Comparison of ENCODE assay signal across 9 cellular contexts in genomic region chr5:123450641-123451421, GRCh38. TPM values are rescaled to one million over a fixed set of nuclear protein-coding genes. Genes with fewer than 3 reads are reported as not detected.
A peak's percentile ranks its signal among the peaks of the same experiment; 100 is the strongest.
DNase-seq lines count a peak whose midpoint lies in the region; ATAC-seq and TF ChIP-seq lines count a peak whose summit lies in the region.
"Had no signal": no experiment of that assay in that cellular context is flagged by ENCODE, and none has a peak within 500 bp of the region (broad histone marks: within the 10 kb centered on the region; RNA-seq: fewer than 3 reads in every experiment).

No MANE protein-coding gene starts in this region.

- H3K9me3 ChIP-seq in HEK293 (ENCODE audit: control insufficient read depth, insufficient read depth, low read depth, low read length) (no peaks in the 10 kb centered on the region), mammary epithelial cell (replicated peaks; ENCODE audit: insufficient read depth, low read length) (no peaks in the 10 kb centered on the region), gastroesophageal sphincter (no peaks in the 10 kb centered on the region)
- H3K9me3 ChIP-seq: heart left ventricle had no signal

- ATAC-seq in HG02885 (IDR thresholded peaks at IDR 0.05; ENCODE audit: poor library complexity, unreplicated experiment) (no peak), gastroesophageal sphincter (no peak)
- ATAC-seq: heart left ventricle had no signal

- TF ChIP-seq CTCF in HEK293 (tag by site-specific recombination; IDR thresholded peaks at IDR 0.05), result no peak
- no peak for TF ChIP-seq CTCF in mammary epithelial cell (conservative IDR thresholded peaks at IDR 0.05 in 1 of 2, IDR thresholded peaks at IDR 0.05 in 1 of 2; ENCODE audit: extremely low read depth in 1 of 2, insufficient read depth in 1 of 2, low read depth in 1 of 2, low read length in 2 of 2)
- no peak for TF ChIP-seq CTCF in gastroesophageal sphincter (IDR thresholded peaks at IDR 0.05)

- no peak overlapping the region for H2AFZ ChIP-seq in mammary epithelial cell (ENCODE audit: low read depth, low read length)

- no peaks in the 10 kb centered on the region for H3K79me2 ChIP-seq in mammary epithelial cell (ENCODE audit: insufficient read depth, low read length)

- H3K9ac ChIP-seq in mammary epithelial cell (ENCODE audit: insufficient read depth, low read length), result no peak overlapping the region

- dilution Hi-C loops in mammary epithelial cell (cut with HindIII; ENCODE audit: low sequenced_read_pairs), result no loop called here

- DNase-seq in NCI-H2171 treated with DMSO at 0.1 percent for 48 hours (lab: John Stamatoyannopoulos, UW) (peak; percentile 80), mammary epithelial cell (peak; percentile 32), renal cortical epithelial cell (ENCODE audit: low read depth) (peak; percentile 56), RKO (ENCODE audit: low spot score) (no peak)
- DNase-seq: NCI-H146 had no signal

- H3K4me2 ChIP-seq in mammary epithelial cell (ENCODE audit: insufficient read depth, low read depth, low read length), result no peak overlapping the region

- no TSS peak for BruUV-seq in mammary epithelial cell (replicated peaks; lab: Mats Ljungman, UMichigan)

- intact Hi-C loops in mammary epithelial cell (cut with micrococcal nuclease), result no loop called here

- TF ChIP-seq POLR2A in gastroesophageal sphincter (IDR thresholded peaks at IDR 0.05), result no peak

- CTCF ChIA-PET in HEK293 (lab: Yijun Ruan, JAX), result no interaction called here
- CTCF ChIA-PET in mammary epithelial cell (lab: Charles Lee; ENCODE audit: low non-redundant PET), result no interaction called here

- no peaks in the 10 kb centered on the region for H3K27me3 ChIP-seq in mammary epithelial cell (ENCODE audit: insufficient read depth, low read length)
- no peaks in the 10 kb centered on the region for H3K27me3 ChIP-seq in gastroesophageal sphincter
- H3K27me3 ChIP-seq: heart left ventricle had no signal

- no peaks in the 10 kb centered on the region for H3K4me1 ChIP-seq in HEK293 (ENCODE audit: control insufficient read depth, insufficient read depth, low read length)
- no peaks in the 10 kb centered on the region for H3K4me1 ChIP-seq in mammary epithelial cell (ENCODE audit: insufficient read depth, low read length)
- H3K4me1 ChIP-seq in gastroesophageal sphincter, result peaks cover 0 to 9% (median 0%) of the 10 kb centered on the region in 3 donors

- no peak overlapping the region for H3K27ac ChIP-seq in HEK293 (ENCODE audit: extremely low read depth, low read depth, low read length)
- no peak overlapping the region for H3K27ac ChIP-seq in mammary epithelial cell (ENCODE audit: insufficient read depth, low read depth, low read length)
- H3K27ac ChIP-seq in gastroesophageal sphincter, result no peak overlapping the region
- H3K27ac ChIP-seq: heart left ventricle had no signal

- no peaks in the 10 kb centered on the region for H4K20me1 ChIP-seq in mammary epithelial cell (ENCODE audit: insufficient read depth, low read length)

- no peak for TF ChIP-seq EP300 in gastroesophageal sphincter (IDR thresholded peaks at IDR 0.05)

- 79% methylated on average over 3 of the region's 3 CpGs for WGBS in mammary epithelial cell (ENCODE audit: low coverage, missing lambda C conversion rate)
- 80 to 86% methylated on average over 1 to 3 of the region's 3 CpGs for WGBS in gastroesophageal sphincter (ENCODE audit: low coverage in 1 of 2), 2 donors

- H3K36me3 ChIP-seq in HEK293 (ENCODE audit: control insufficient read depth in 2 of 2, insufficient read depth in 1 of 2, low read length in 2 of 2) (no peaks in the 10 kb centered on the region), mammary epithelial cell (ENCODE audit: insufficient read depth, low read length) (no peaks in the 10 kb centered on the region), gastroesophageal sphincter (no peaks in the 10 kb centered on the region)
- H3K36me3 ChIP-seq: heart left ventricle had no signal

- H3K4me3 ChIP-seq in HEK293 (ENCODE audit: low read depth, low read length) (no peak overlapping the region), mammary epithelial cell (replicated peaks in 1 of 3; ENCODE audit: insufficient read depth in 1 of 3, low read depth in 2 of 3, low read length in 3 of 3) (no peak overlapping the region), gastroesophageal sphincter (no peak overlapping the region)
- H3K4me3 ChIP-seq: heart left ventricle had no signal

- in situ Hi-C loops in mammary epithelial cell (cut with MboI; ENCODE audit: low sequenced_read_pairs in 2 of 2), result no loop called here

- POLR2A ChIA-PET in HEK293 (lab: Yijun Ruan, JAX), result no interaction called here

TF ChIP-seq in HEK293, 187 proteins besides CTCF, POLR2A, EP300 and RAD21 (continues in another document):
- TF ChIP-seq ZNF362 (tag by site-specific recombination; IDR thresholded peaks at IDR 0.05), result no peak
- TF ChIP-seq ZNF544 (tag by site-specific recombination; IDR thresholded peaks at IDR 0.05), result 0 out of 2 replicates have a peak, but pooled peaks have one; percentile 39
- no peak for TF ChIP-seq ZNF48 (tag by site-specific recombination; IDR thresholded peaks at IDR 0.05)
- no peak for TF ChIP-seq ZNF830 (tag by site-specific recombination; IDR thresholded peaks at IDR 0.05; ENCODE audit: low read depth)
- no peak for TF ChIP-seq ZNF354C (tag by site-specific recombination; IDR thresholded peaks at IDR 0.05; ENCODE audit: borderline replicate concordance, low read depth)
- TF ChIP-seq ZNF146 (tag by site-specific recombination; IDR thresholded peaks at IDR 0.05), result no peak
- TF ChIP-seq ZNF660 (tag by site-specific recombination; IDR thresholded peaks at IDR 0.05), result peak; percentile 85
- 0 out of 2 replicates have a peak, but pooled peaks have one; percentile 30 for TF ChIP-seq ZBTB44 (tag by site-specific recombination; IDR thresholded peaks at IDR 0.05)
- no peak for TF ChIP-seq ZNF10 (tag by site-specific recombination; IDR thresholded peaks at IDR 0.05)
- no peak for TF ChIP-seq ZNF423 (tag by site-specific recombination; IDR thresholded peaks at IDR 0.05)
- TF ChIP-seq PRDM10 (tag by site-specific recombination; IDR thresholded peaks at IDR 0.05), result no peak
- TF ChIP-seq ZIC2 (tag by site-specific recombination; IDR thresholded peaks at IDR 0.05), result no peak
- no peak for TF ChIP-seq ZNF776 (tag by site-specific recombination; IDR thresholded peaks at IDR 0.05; ENCODE audit: borderline replicate concordance)
- TF ChIP-seq ZNF24 (tag by site-specific recombination; IDR thresholded peaks at IDR 0.05), result no peak
- no peak for TF ChIP-seq ZNF223 (tag by site-specific recombination; IDR thresholded peaks at IDR 0.05)
- no peak for TF ChIP-seq ZNF747 (tag by site-specific recombination; IDR thresholded peaks at IDR 0.05)

RNA-seq across cellular contexts. Expression of gene CEP120, which starts 27.6 kb away (rescaled TPM):
- total RNA-seq in mammary epithelial cell, result 10 to 100 TPM; 20.7 to 24.6 TPM
- polyA plus RNA-seq in mammary epithelial cell, result 14.7 TPM
- polyA minus RNA-seq in mammary epithelial cell, result 48.6 TPM
- 20.5 and 24.2 TPM in 2 replicates for total RNA-seq in renal cortical epithelial cell
- total RNA-seq in gastroesophageal sphincter, result 10 to 100 TPM; 17.2 to 26.8 (median 19.8) TPM
